Comparison of ENCODE assay signal across 30 cellular contexts in the genomic region with DNA sequence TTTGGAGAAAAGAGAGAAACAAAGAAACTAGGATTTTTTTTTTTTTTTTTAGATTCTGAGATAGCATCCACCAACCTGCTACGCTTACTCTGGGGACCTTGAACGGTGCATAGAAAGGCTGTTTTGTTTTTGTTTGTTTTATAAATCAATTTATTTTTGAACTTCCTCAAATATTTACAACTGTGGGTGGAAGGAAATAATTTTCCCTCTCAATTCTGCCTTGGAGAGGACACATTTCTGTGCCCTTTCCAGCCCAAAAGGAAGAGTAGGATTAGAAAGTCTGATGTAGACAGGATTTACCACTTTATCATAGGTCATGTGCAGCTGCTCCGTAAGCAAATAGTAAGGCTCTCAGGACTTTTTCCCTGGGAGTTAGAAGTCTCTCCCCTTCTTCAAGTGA.
"Had no signal": no experiment of that assay in that cellular context is flagged by ENCODE, and none has a peak within 500 bp of the region (broad histone marks: within the 10 kb centered on the region; RNA-seq: fewer than 3 reads in every experiment).

No MANE protein-coding gene starts in this region.

- H3K9me3 ChIP-seq: colonic mucosa, Peyer's patch had no signal

- H3K27ac ChIP-seq: brain microvascular endothelial cell, colonic mucosa, Peyer's patch, VCaP had no signal

- H3K27me3 ChIP-seq: brain microvascular endothelial cell, colonic mucosa, Peyer's patch had no signal

- DNase-seq: activated B cell treated with CpG ODN at 0.5 μM for 24 hours; activated CD4-positive, alpha-beta memory T cell treated with anti-CD3 and anti-CD28 coated beads for 36 hours; activated CD4-positive, alpha-beta T cell treated with anti-CD3 and anti-CD28 coated beads for 4 hours; activated CD4-positive, alpha-beta T cell treated with anti-CD3 and anti-CD28 coated beads, Interleukin-2, amount 50 U/mL, for 1 hour; activated CD4-positive, CD25-positive, alpha-beta regulatory T cell treated with anti-CD3 and anti-CD28 coated beads, Interleukin-2, amount 50 U/mL, for 72 hours; activated CD8-positive, alpha-beta memory T cell treated with anti-CD3 and anti-CD28 coated beads, Interleukin-2, amount 50 U/mL, for 4 hours; activated effector memory CD4-positive, alpha-beta T cell treated with anti-CD3 and anti-CD28 coated beads, Interleukin-2, amount 50 U/mL, for 16 hours; activated naive CD4-positive, alpha-beta T cell; activated naive CD4-positive, alpha-beta T cell treated with anti-CD3 and anti-CD28 coated beads, Interleukin-2, amount 50 U/mL, for 16 hours; activated naive CD8-positive, alpha-beta T cell treated with anti-CD3 and anti-CD28 coated beads for 36 hours; activated T-cell treated with anti-CD3 and anti-CD28 coated beads for 4 hours; activated T-cell treated with anti-CD3 and anti-CD28 coated beads, Interleukin-2, amount 50 U/mL, for 48 hours; amniotic stem cell; aorta; brain microvascular endothelial cell; central memory CD4-positive, alpha-beta T cell; colonic mucosa; NCI-H1694; NCI-H1930; NCI-H526 treated with DMSO at 0.1 percent for 48 hours; PC-3; Peyer's patch; RPMI8226; SW 1271; T-helper 1 cell; T-helper 2 cell; T-helper 9 cell had no signal

- ATAC-seq: activated T-helper 17 cell treated with anti-CD3 and anti-CD28 coated beads, Interleukin-2, amount 50 U/mL, for 72 hours; K562; PC-3 had no signal

- H3K4me1 ChIP-seq: colonic mucosa, Peyer's patch had no signal

- FAIRE-seq: K562 had no signal

- H3K36me3 ChIP-seq: brain microvascular endothelial cell, colonic mucosa, Peyer's patch had no signal

- H3K4me3 ChIP-seq: colonic mucosa, K562, Peyer's patch had no signal
